ENCODE assay signal across 9 cellular contexts in genomic region chr3:172317984-172318383, GRCh38.
A peak's percentile ranks its signal among the peaks of the same experiment; 100 is the strongest.
DNase-seq lines count a peak whose midpoint lies in the region; ATAC-seq and TF ChIP-seq lines count a peak whose summit lies in the region.
"Had no signal": no experiment of that assay in that cellular context is flagged by ENCODE, and none has a peak within 500 bp of the region (broad histone marks: within the 10 kb centered on the region; RNA-seq: fewer than 3 reads in every experiment).

No MANE protein-coding gene starts in this region.

- H3K4me3 ChIP-seq in mucosa of descending colon = no peak overlapping the region

- no peaks in the 10 kb centered on the region for H3K9me3 ChIP-seq in mucosa of descending colon

- peaks cover 57% of the 10 kb centered on the region for H3K36me3 Mint-ChIP-seq in HFFc6 (ENCODE audit: low read depth)

- peak overlapping the region; percentile 91 for H3K27ac Mint-ChIP-seq in HFFc6

- H3K4me1 Mint-ChIP-seq in HFFc6 (ENCODE audit: low read depth) = peaks cover 86% of the 10 kb centered on the region

- intact Hi-C loops in mucosa of descending colon (cut with DNase I, micrococcal nuclease) = no loop called here

- no peaks in the 10 kb centered on the region for H3K36me3 ChIP-seq in mucosa of descending colon (ENCODE audit: low read depth)

- no peaks in the 10 kb centered on the region for H3K9me3 Mint-ChIP-seq in HFFc6
- H3K9me3 Mint-ChIP-seq: neural crest cell had no signal

- ATAC-seq in mucosa of descending colon = peak; percentile 80

- peaks cover 10% of the 10 kb centered on the region for H3K27me3 Mint-ChIP-seq in HFFc6 (ENCODE audit: insufficient read depth)

- DNase-seq in DMS153 treated with DMSO at 0.1 percent for 48 hours (lab: John Stamatoyannopoulos, UW; ENCODE audit: unreplicated experiment) (peak; percentile 71), HFFc6 (peak; percentile 87), NCI-H69 (lab: John Stamatoyannopoulos, UW) (peak; percentile 97), dermis microvascular lymphatic vessel endothelial cell (ENCODE audit: low read depth in 2 of 2) (peak; percentile 78 to 92), mucosa of descending colon (peak; percentile 46 to 63 (median 55)), RPMI8226 (no peak)
- DNase-seq in activated CD8-positive, alpha-beta memory T cell treated with anti-CD3 and anti-CD28 coated beads, Interleukin-2, amount 50 U/mL, for 4 hours = no peak
- DNase-seq in stimulated activated CD4-positive, alpha-beta T cell treated with anti-CD3 and anti-CD28 coated beads, Interleukin-4, amount 100 ng/mL, for 4 hours = no peak

- peak overlapping the region; percentile 37 for H3K4me3 Mint-ChIP-seq in HFFc6
- H3K4me3 Mint-ChIP-seq: neural crest cell had no signal

- H3K4me1 ChIP-seq in mucosa of descending colon (ENCODE audit: low read depth) = peaks cover 24% of the 10 kb centered on the region

- TF ChIP-seq CTCF in HFFc6 (IDR thresholded peaks at IDR 0.05) (no peak), mucosa of descending colon (IDR thresholded peaks at IDR 0.05) (no peak)

Comparison
In these comparisons a context has a peak if more than half of its experiments do, and no peak if none do; other contexts are left out.
1. DNase-seq: peak in DMS153 treated with DMSO at 0.1 percent for 48 hours (single experiment), HFFc6 (single experiment), NCI-H69 (single experiment), dermis microvascular lymphatic vessel endothelial cell (2 of 2) and mucosa of descending colon (3 of 3); none in RPMI8226 (single experiment), activated CD8-positive, alpha-beta memory T cell treated with anti-CD3 and anti-CD28 coated beads, Interleukin-2, amount 50 U/mL, for 4 hours (single experiment) and stimulated activated CD4-positive, alpha-beta T cell treated with anti-CD3 and anti-CD28 coated beads, Interleukin-4, amount 100 ng/mL, for 4 hours (0 of 2).